Comparison of ENCODE assay signal across 1 cellular context in genomic region chr6:100230115-100230975, GRCh38.
TF ChIP-seq lines count a peak whose summit lies in the region.

No MANE protein-coding gene starts in this region.

TF ChIP-seq in K562, 482 proteins besides CTCF, POLR2A, EP300 and RAD21 (continued from another document):
- TF ChIP-seq MGA (IDR thresholded peaks at IDR 0.05) (peak; percentile 39; the same call in 1 of the 2 replicates), ETV1 (tag; conservative IDR thresholded peaks at IDR 0.05; ENCODE audit: low read depth) (no peak), UBTF (IDR thresholded peaks at IDR 0.05; ENCODE audit: borderline replicate concordance in 1 of 2, low read depth in 2 of 2, low read length in 2 of 2) (0 out of 4 replicates have a peak, but pooled peaks of 1 of the 2 experiments have one; percentile 11), EGR1 (conservative IDR thresholded peaks at IDR 0.05) (no peak), PHF20 (IDR thresholded peaks at IDR 0.05; ENCODE audit: partially characterized antibody) (no peak), ZSCAN32 (CRISPR knock-in tag; IDR thresholded peaks at IDR 0.05) (no peak), SRSF9 (IDR thresholded peaks at IDR 0.05; ENCODE audit: borderline replicate concordance, low read depth, low read length) (no peak), ZNF766 (CRISPR knock-in tag; conservative IDR thresholded peaks at IDR 0.05) (0 out of 2 replicates have a peak, but pooled peaks have one; percentile 21), EP400 (IDR thresholded peaks at IDR 0.05) (no peak)
